Comparison of ENCODE assay signal across 1 cellular context in genomic region chr12:101087903-101088302, GRCh38.
TF ChIP-seq lines count a peak whose summit lies in the region.

No MANE protein-coding gene starts in this region.

TF ChIP-seq in HepG2, 621 proteins besides CTCF, POLR2A, EP300 and RAD21 (continued from another document):
- TF ChIP-seq STAT6 (CRISPR knock-in tag; IDR thresholded peaks at IDR 0.05; ENCODE audit: borderline replicate concordance) (no peak), ZKSCAN8 (CRISPR knock-in tag; IDR thresholded peaks at IDR 0.05; ENCODE audit: borderline replicate concordance) (no peak), ISL2 (CRISPR knock-in tag; IDR thresholded peaks at IDR 0.05) (no peak), ZNF629 (CRISPR knock-in tag; conservative IDR thresholded peaks at IDR 0.05) (no peak), MIXL1 (CRISPR knock-in tag; IDR thresholded peaks at IDR 0.05) (no peak), SNAI1 (CRISPR knock-in tag; IDR thresholded peaks at IDR 0.05; ENCODE audit: borderline replicate concordance) (no peak), ZNF616 (CRISPR knock-in tag; IDR thresholded peaks at IDR 0.05; ENCODE audit: low read depth) (no peak), NFIB (CRISPR knock-in tag; IDR thresholded peaks at IDR 0.05; ENCODE audit: borderline replicate concordance) (no peak), ARID3A (IDR thresholded peaks at IDR 0.05; ENCODE audit: low read depth, low read length) (no peak), ZNF343 (CRISPR knock-in tag; IDR thresholded peaks at IDR 0.05) (no peak)
